Comparison of ENCODE assay signal across 26 cellular contexts in genomic region chr6:141963543-141964295, GRCh38.
DNase-seq lines count a peak whose midpoint lies in the region; ATAC-seq and TF ChIP-seq lines count a peak whose summit lies in the region.
"Had no signal": no experiment of that assay in that cellular context is flagged by ENCODE, and none has a peak within 500 bp of the region (broad histone marks: within the 10 kb centered on the region; RNA-seq: fewer than 3 reads in every experiment).

No MANE protein-coding gene starts in this region.

- peaks cover 2% of the 10 kb centered on the region for H3K27me3 Mint-ChIP-seq in activated T-cell treated with anti-CD3 and anti-CD28 coated beads, Interleukin-2, amount 50 U/mL, for 4 hours (ENCODE audit: low read depth)

- no peak for DNase-seq in activated T-cell treated with anti-CD3 and anti-CD28 coated beads, Interleukin-2, amount 50 U/mL, for 4 hours
- no peak for DNase-seq in activated T-cell treated with anti-CD3 and anti-CD28 coated beads for 4 hours
- DNase-seq in HCEC 1CT: peak; percentile 37
- peak; percentile 71 for DNase-seq in epithelial cell of esophagus (ENCODE audit: low read depth)
- peak; percentile 21 for DNase-seq in skeletal muscle cell (ENCODE audit: low read depth)
- DNase-seq in mucosa of descending colon: no peak
- DNase-seq in NCI-H345 (lab: John Stamatoyannopoulos, UW): no peak
- no peak for DNase-seq in G401 (ENCODE audit: low spot score)
- DNase-seq: activated CD8-positive, alpha-beta T cell treated with anti-CD3 and anti-CD28 coated beads, Interleukin-2, amount 10 ng/mL, durations not matched to agents 7 days and 5 days; activated naive CD4-positive, alpha-beta T cell treated with anti-CD3 and anti-CD28 coated beads for 36 hours; activated T-cell treated with anti-CD3 and anti-CD28 coated beads, Interleukin-2, amount 50 U/mL, for 24 hours; cerebellar nuclear complex; COR-L47; DMS79 treated with DMSO at 0.1 percent for 48 hours; kidney; NCI-H1417 treated with DMSO at 0.1 percent for 48 hours; NCI-H2107; nucleus accumbens; spleen; upper lobe of right lung had no signal

- peak; percentile 43 to 51 for ATAC-seq in activated T-cell treated with anti-CD3 and anti-CD28 coated beads, Interleukin-2, amount 50 U/mL, for 4 hours
- ATAC-seq in mucosa of descending colon: no peak
- ATAC-seq: A549; activated CD8-positive, alpha-beta T cell treated with anti-CD3 and anti-CD28 coated beads, Interleukin-2, amount 10 ng/mL, durations not matched to agents 7 days and 5 days; gastroesophageal sphincter; HepG2; upper lobe of right lung had no signal

- intact Hi-C loops in mucosa of descending colon (cut with DNase I, micrococcal nuclease): no loop called here

- TF ChIP-seq CTCF in epithelial cell of esophagus (IDR thresholded peaks at IDR 0.05; ENCODE audit: insufficient read depth, low read depth, low read length, missing control alignments) (no peak), mucosa of descending colon (IDR thresholded peaks at IDR 0.05) (no peak)

- H3K9me3 Mint-ChIP-seq in activated T-cell treated with anti-CD3 and anti-CD28 coated beads, Interleukin-2, amount 50 U/mL, for 4 hours: no peaks in the 10 kb centered on the region
- H3K9me3 Mint-ChIP-seq: activated naive CD4-positive, alpha-beta T cell treated with anti-CD3 and anti-CD28 coated beads for 36 hours had no signal

- H3K4me3 ChIP-seq in epithelial cell of esophagus (ENCODE audit: low read length) (no peak overlapping the region), skeletal muscle cell (ENCODE audit: low read depth, low read length) (no peak overlapping the region), mucosa of descending colon (no peak overlapping the region)
- H3K4me3 ChIP-seq: A549, ascending aorta, BLaER1, gastroesophageal sphincter, lung, spleen, upper lobe of right lung had no signal

- no peaks in the 10 kb centered on the region for H3K4me1 Mint-ChIP-seq in activated T-cell treated with anti-CD3 and anti-CD28 coated beads, Interleukin-2, amount 50 U/mL, for 4 hours (ENCODE audit: low read depth)

- H3K4me1 ChIP-seq in mucosa of descending colon (ENCODE audit: low read depth): no peaks in the 10 kb centered on the region
- H3K4me1 ChIP-seq: A549, ascending aorta, BLaER1, gastroesophageal sphincter, spleen, upper lobe of right lung had no signal

- H3K36me3 ChIP-seq in mucosa of descending colon (ENCODE audit: low read depth): no peaks in the 10 kb centered on the region
- H3K36me3 ChIP-seq: ascending aorta, BLaER1, gastroesophageal sphincter, spleen, upper lobe of right lung had no signal

- in situ Hi-C loops in G401 (cut with HindIII; ENCODE audit: low sequenced_read_pairs): no loop called here

- no peak overlapping the region for H3K4me3 Mint-ChIP-seq in activated T-cell treated with anti-CD3 and anti-CD28 coated beads, Interleukin-2, amount 50 U/mL, for 4 hours
- H3K4me3 Mint-ChIP-seq: activated CD8-positive, alpha-beta T cell treated with anti-CD3 and anti-CD28 coated beads, Interleukin-2, amount 10 ng/mL, durations not matched to agents 7 days and 5 days; activated naive CD4-positive, alpha-beta T cell treated with anti-CD3 and anti-CD28 coated beads for 36 hours; activated T-cell treated with anti-CD3 and anti-CD28 coated beads, Interleukin-2, amount 50 U/mL, for 24 hours had no signal

- no peaks in the 10 kb centered on the region for H3K36me3 Mint-ChIP-seq in activated T-cell treated with anti-CD3 and anti-CD28 coated beads, Interleukin-2, amount 50 U/mL, for 4 hours (ENCODE audit: insufficient read depth)

- H3K9me3 ChIP-seq in mucosa of descending colon: peaks cover 17% of the 10 kb centered on the region
- H3K9me3 ChIP-seq: A549, ascending aorta, BLaER1, gastroesophageal sphincter, upper lobe of right lung had no signal

Comparison
In these comparisons a context has a peak if more than half of its experiments do, and no peak if none do; other contexts are left out.
1. DNase-seq: peak in HCEC 1CT (single experiment), epithelial cell of esophagus (single experiment) and skeletal muscle cell (single experiment); none in activated T-cell treated with anti-CD3 and anti-CD28 coated beads, Interleukin-2, amount 50 U/mL, for 4 hours (single experiment), activated T-cell treated with anti-CD3 and anti-CD28 coated beads for 4 hours (single experiment), mucosa of descending colon (0 of 3), NCI-H345 (single experiment) and G401 (single experiment).